18 cellular contexts compared by ENCODE assay signal in genomic region chr11:128889657-128890213, GRCh38. TPM values are rescaled to one million over a fixed set of nuclear protein-coding genes. Genes with fewer than 3 reads are reported as not detected.
A peak's percentile ranks its signal among the peaks of the same experiment; 100 is the strongest.
DNase-seq lines count a peak whose midpoint lies in the region; ATAC-seq and TF ChIP-seq lines count a peak whose summit lies in the region.
"Had no signal": no experiment of that assay in that cellular context is flagged by ENCODE, and none has a peak within 500 bp of the region (broad histone marks: within the 10 kb centered on the region; RNA-seq: fewer than 3 reads in every experiment).

No MANE protein-coding gene starts in this region.

- H3K9me3 ChIP-seq in NT2/D1 (ENCODE audit: insufficient read depth, low read length) (no peaks in the 10 kb centered on the region), iPS-20b (ENCODE audit: insufficient read depth, low read depth, low read length) (no peaks in the 10 kb centered on the region; the same call in 1 of the 2 replicates), smooth muscle cell (replicated peaks; ENCODE audit: low read depth) (no peaks in the 10 kb centered on the region)
- H3K9me3 ChIP-seq: ovary, spleen had no signal

- H4K20me1 ChIP-seq in smooth muscle cell (ENCODE audit: low read depth) = no peaks in the 10 kb centered on the region

- H3K79me2 ChIP-seq in smooth muscle cell (ENCODE audit: low read depth) = no peaks in the 10 kb centered on the region

- peak overlapping the region; percentile 8 for H3K9ac ChIP-seq in NT2/D1 (ENCODE audit: insufficient read length, low read depth)
- no peak overlapping the region for H3K9ac ChIP-seq in iPS-20b (ENCODE audit: low read depth, low read length)
- H3K9ac ChIP-seq in smooth muscle cell (ENCODE audit: low read depth) = no peak overlapping the region

- H3K4me1 ChIP-seq in NT2/D1 (ENCODE audit: insufficient read depth, insufficient read length) = peaks cover 2% of the 10 kb centered on the region
- H3K4me1 ChIP-seq in iPS-20b (ENCODE audit: insufficient read depth, low read length) = peaks cover 3% of the 10 kb centered on the region; the same call in 1 of the 2 replicates
- H3K4me1 ChIP-seq in smooth muscle cell (ENCODE audit: low read depth) = peaks cover 28% of the 10 kb centered on the region

- no peak overlapping the region for H3K4me3 ChIP-seq in H7 (ENCODE audit: insufficient read depth, low read depth, low read length)
- peak overlapping the region; percentile 47 for H3K4me3 ChIP-seq in NT2/D1 (ENCODE audit: insufficient read length, low read depth)
- H3K4me3 ChIP-seq in iPS-20b (ENCODE audit: low read length) = peak overlapping the region; percentile 63
- no peak overlapping the region for H3K4me3 ChIP-seq in smooth muscle cell

- no peaks in the 10 kb centered on the region for H3K36me3 Mint-ChIP-seq in progenitor cell of endocrine pancreas (ENCODE audit: insufficient read depth)

- no peak overlapping the region for H3K27ac ChIP-seq in iPS-20b (ENCODE audit: low read length)
- H3K27ac ChIP-seq in smooth muscle cell (ENCODE audit: low read depth) = no peak overlapping the region
- H3K27ac ChIP-seq: brain microvascular endothelial cell, ovary had no signal

- 47% methylated on average over 8 of the region's 8 CpGs for WGBS in smooth muscle cell (ENCODE audit: low lambda C conversion rate)

- no peak overlapping the region for H2AFZ ChIP-seq in smooth muscle cell (ENCODE audit: low read depth)

- ATAC-seq in HG02884 (IDR thresholded peaks at IDR 0.05; ENCODE audit: unreplicated experiment) = no peak

- H3K4me3 Mint-ChIP-seq in progenitor cell of endocrine pancreas (ENCODE audit: low read depth) = no peak overlapping the region
- H3K4me3 Mint-ChIP-seq: stimulated activated naive CD8-positive, alpha-beta T cell treated with anti-CD3 and anti-CD28 coated beads, Interleukin-15, Interleukin-2, amounts not matched to agents 100 ng/mL and 50 ng/mL, for 24 hours had no signal

- peak; percentile 34 for DNase-seq in H7
- DNase-seq in NT2/D1 (ENCODE audit: low read depth, low spot score) = no peak
- no peak for DNase-seq in smooth muscle cell (lab: John Stamatoyannopoulos, UW; ENCODE audit: unreplicated experiment)
- DNase-seq in progenitor cell of endocrine pancreas (ENCODE audit: low spot score, unreplicated experiment) = no peak
- no peak for DNase-seq in GF-D8 (lab: John Stamatoyannopoulos, UW)
- DNase-seq: activated CD4-positive, CD25-positive, alpha-beta regulatory T cell treated with anti-CD3 and anti-CD28 coated beads, Interleukin-2, amount 50 U/mL, for 72 hours; activated naive CD4-positive, alpha-beta T cell treated with anti-CD3 and anti-CD28 coated beads, Interleukin-2, amount 50 U/mL, for 16 hours; brain microvascular endothelial cell; CD4-positive, alpha-beta T cell; effector CD8-positive, alpha-beta T cell; NCI-H1694; NCI-H748 treated with DMSO at 0.1 percent for 48 hours; spleen; T-helper 1 cell had no signal

- H3F3A ChIP-seq in smooth muscle cell (ENCODE audit: low read depth) = no peaks in the 10 kb centered on the region

- no peaks in the 10 kb centered on the region for H3K36me3 ChIP-seq in H7 (replicated peaks; ENCODE audit: control insufficient read depth, insufficient read depth, low read length)
- no peaks in the 10 kb centered on the region for H3K36me3 ChIP-seq in NT2/D1 (ENCODE audit: insufficient read depth, insufficient read length, low read length)
- H3K36me3 ChIP-seq in iPS-20b (ENCODE audit: insufficient read depth, low read depth, low read length) = no peaks in the 10 kb centered on the region
- no peaks in the 10 kb centered on the region for H3K36me3 ChIP-seq in smooth muscle cell (ENCODE audit: low read depth)
- H3K36me3 ChIP-seq: brain microvascular endothelial cell, ovary, spleen had no signal

- H3K9me3 Mint-ChIP-seq in progenitor cell of endocrine pancreas (ENCODE audit: low read depth) = no peaks in the 10 kb centered on the region
- H3K9me3 Mint-ChIP-seq: CD4-positive, alpha-beta T cell; stimulated activated naive CD8-positive, alpha-beta T cell treated with anti-CD3 and anti-CD28 coated beads, Interleukin-15, Interleukin-2, amounts not matched to agents 100 ng/mL and 50 ng/mL, for 24 hours had no signal

- TF ChIP-seq CTCF in smooth muscle cell (IDR thresholded peaks at IDR 0.05; ENCODE audit: borderline replicate concordance, insufficient read depth, poor library complexity, severe bottlenecking) (no peak), progenitor cell of endocrine pancreas (IDR thresholded peaks at IDR 0.05; ENCODE audit: unreplicated experiment) (no peak)

- H3K27me3 ChIP-seq in H7 (ENCODE audit: control insufficient read depth, insufficient read depth, low read length) (peaks cover 84% of the 10 kb centered on the region), NT2/D1 (ENCODE audit: insufficient read depth, insufficient read length) (peaks cover 40% of the 10 kb centered on the region), iPS-20b (ENCODE audit: insufficient read depth, low read length) (peaks cover 99% of the 10 kb centered on the region), smooth muscle cell (ENCODE audit: low read depth) (peaks cover 77% of the 10 kb centered on the region)
- H3K27me3 ChIP-seq: ovary had no signal

- peaks cover 70% of the 10 kb centered on the region for H3K27me3 Mint-ChIP-seq in progenitor cell of endocrine pancreas

- H3K4me1 Mint-ChIP-seq in progenitor cell of endocrine pancreas (ENCODE audit: low read depth) = peaks cover 29% of the 10 kb centered on the region

- peak overlapping the region; percentile 99 for H3K4me2 ChIP-seq in smooth muscle cell

- H3K27ac Mint-ChIP-seq in progenitor cell of endocrine pancreas = no peak overlapping the region
- H3K27ac Mint-ChIP-seq: CD4-positive, alpha-beta T cell; stimulated activated naive CD8-positive, alpha-beta T cell treated with anti-CD3 and anti-CD28 coated beads, Interleukin-15, Interleukin-2, amounts not matched to agents 100 ng/mL and 50 ng/mL, for 24 hours had no signal

RNA-seq across cellular contexts. Expression of gene KCNJ5, which starts 1.4 kb away (rescaled TPM):
- 0.04 and 0.35 TPM in 2 replicates for total RNA-seq in H7 (2014; rRNA removed; shearing (Covaris generic))
- not detected in 2 replicates for total RNA-seq in smooth muscle cell
- polyA plus RNA-seq in smooth muscle cell = 0.05 and 0.11 TPM in 2 replicates
- total RNA-seq in progenitor cell of endocrine pancreas = 0.78 and 1.1 TPM in 2 replicates

RNA-seq across cellular contexts. Expression of gene KCNJ1, which starts 22.6 kb away (rescaled TPM):
- 0.07 TPM in 1 of 2 replicates, not detected in the other for total RNA-seq in H7 (2014; rRNA removed; shearing (Covaris generic))
- total RNA-seq in smooth muscle cell = 0.99 TPM in 1 of 2 replicates, not detected in the other
- polyA plus RNA-seq in smooth muscle cell = 0.35 TPM in 1 of 2 replicates, not detected in the other
- not detected in 2 replicates for total RNA-seq in progenitor cell of endocrine pancreas
- total RNA-seq: spleen had no signal
- polyA plus RNA-seq: ovary had no signal

RNA-seq across cellular contexts. Expression of gene TP53AIP1, which starts 52.9 kb away (rescaled TPM):
- 0.07 TPM in 1 of 2 replicates, not detected in the other for total RNA-seq in H7 (2014; rRNA removed; shearing (Covaris generic))
- total RNA-seq in smooth muscle cell = 0.81 and 1.0 TPM in 2 replicates
- polyA plus RNA-seq in smooth muscle cell = 0.38 and 0.69 TPM in 2 replicates
- total RNA-seq in progenitor cell of endocrine pancreas = 0.12 and 0.31 TPM in 2 replicates

Comparison
In these comparisons a context has a peak if more than half of its experiments do, and no peak if none do; other contexts are left out.
1. H3K4me3 ChIP-seq: peak in NT2/D1 (single experiment) and iPS-20b (single experiment); none in H7 (single experiment) and smooth muscle cell (single experiment).